In the genomic region with DNA sequence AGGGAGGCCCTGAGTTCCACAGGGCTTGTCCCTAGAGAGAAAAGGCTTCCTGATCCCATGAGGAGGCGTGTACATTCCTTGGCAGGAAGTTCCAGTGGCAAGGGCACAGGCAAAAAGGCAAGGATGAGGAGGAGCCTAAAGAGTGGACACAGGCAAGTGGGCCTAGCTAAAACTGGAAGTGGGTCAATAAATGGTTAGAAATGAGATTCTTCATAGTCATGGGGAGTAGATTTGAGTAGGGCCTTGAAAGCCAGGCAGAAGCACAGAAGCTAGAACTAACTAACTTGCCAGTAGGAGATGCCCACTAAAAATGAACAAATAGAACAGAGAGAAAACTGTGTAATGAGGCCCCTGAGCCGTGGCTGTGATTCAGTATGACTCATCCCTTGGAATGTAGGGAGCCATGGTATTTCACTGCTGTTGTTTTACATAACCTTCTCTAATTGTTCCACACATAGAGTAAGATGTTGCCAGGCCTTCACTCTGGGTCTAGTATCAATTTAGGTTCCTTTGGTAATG, we compare ENCODE assay signal across 8 cellular contexts. TPM values are rescaled to one million over a fixed set of nuclear protein-coding genes. Genes with fewer than 3 reads are reported as not detected.
A peak's percentile ranks its signal among the peaks of the same experiment; 100 is the strongest.
DNase-seq lines count a peak whose midpoint lies in the region; ATAC-seq and TF ChIP-seq lines count a peak whose summit lies in the region.

No MANE protein-coding gene starts in this region.

- in situ Hi-C loops in SK-MEL-5 (cut with HindIII; ENCODE audit: low pct_unique_long_range_greater_than_20kb, low sequenced_read_pairs) (no loop called here), HAP-1 (cut with MboI; ENCODE audit: low sequenced_read_pairs) (no loop called here)

- no peak for ATAC-seq in HG02981 (IDR thresholded peaks at IDR 0.05; ENCODE audit: unreplicated experiment)

- H3K27me3 Mint-ChIP-seq in progenitor cell of endocrine pancreas = no peaks in the 10 kb centered on the region

- H3K9me3 ChIP-seq in ES-I3 (ENCODE audit: control insufficient read depth, insufficient read depth, low read length) (no peaks in the 10 kb centered on the region), HAP-1 (no peaks in the 10 kb centered on the region)

- peak overlapping the region; percentile 7; the same call in 1 of the 2 replicates for H3K9ac ChIP-seq in ES-I3 (ENCODE audit: low read depth, low read length)

- H3K4me1 Mint-ChIP-seq in progenitor cell of endocrine pancreas (ENCODE audit: low read depth) = peaks cover 16% of the 10 kb centered on the region

- no peaks in the 10 kb centered on the region for H3K9me3 Mint-ChIP-seq in progenitor cell of endocrine pancreas (ENCODE audit: low read depth)

- peaks cover 4% of the 10 kb centered on the region; the same call in 1 of the 2 replicates for H3K36me3 ChIP-seq in ES-I3 (ENCODE audit: insufficient read depth, low read length)
- H3K36me3 ChIP-seq in HAP-1 (replicated peaks) = no peaks in the 10 kb centered on the region

- TF ChIP-seq CTCF in foreskin fibroblast (IDR thresholded peaks at IDR 0.05; ENCODE audit: low read depth, low read length) (no peak), progenitor cell of endocrine pancreas (IDR thresholded peaks at IDR 0.05; ENCODE audit: unreplicated experiment) (no peak)

- peaks cover 4% of the 10 kb centered on the region for H3K36me3 Mint-ChIP-seq in progenitor cell of endocrine pancreas (ENCODE audit: insufficient read depth)

- H3K4me1 ChIP-seq in ES-I3 (ENCODE audit: insufficient read depth, low read length) = peaks cover 22% of the 10 kb centered on the region
- H3K4me1 ChIP-seq in HAP-1 = no peaks in the 10 kb centered on the region; the same call in 1 of the 2 replicates

- H3K4me3 Mint-ChIP-seq in progenitor cell of endocrine pancreas (ENCODE audit: low read depth) = no peak overlapping the region

- H3K27ac Mint-ChIP-seq in progenitor cell of endocrine pancreas = peak overlapping the region; percentile 59

- H3K27me3 ChIP-seq in HAP-1 (ENCODE audit: low read depth) = no peaks in the 10 kb centered on the region

- no peak overlapping the region for H3K4me3 ChIP-seq in foreskin fibroblast (ENCODE audit: low read depth in 1 of 2, low read length in 2 of 2)
- no peak overlapping the region for H3K4me3 ChIP-seq in HAP-1

- DNase-seq in SK-MEL-5 (ENCODE audit: low read depth, low spot score) (peak; percentile 70), foreskin fibroblast (peak; percentile 87 to 94), progenitor cell of endocrine pancreas (ENCODE audit: low spot score, unreplicated experiment) (no peak), T-helper 9 cell (no peak), NCI-H1694 treated with DMSO at 0.1 percent for 48 hours (lab: John Stamatoyannopoulos, UW) (no peak), HAP-1 (ENCODE audit: low spot score in 2 of 2) (no peak)

RNA-seq across cellular contexts. Expression of a gene that starts 44.7 kb away (rescaled TPM):
- total RNA-seq in SK-MEL-5 (2014; rRNA removed; shearing (Covaris generic)) = 238 and 252 TPM in 2 replicates
- polyA plus RNA-seq in SK-MEL-5 (2015; cell fraction: cytosol; rRNA removed) = 111 and 157 TPM in 2 replicates
- polyA plus RNA-seq in SK-MEL-5 (2015; cell fraction: nucleus; rRNA removed) = 22.0 and 39.8 TPM in 2 replicates
- total RNA-seq in progenitor cell of endocrine pancreas = 130 and 131 TPM in 2 replicates

RNA-seq across cellular contexts. Expression of a gene that starts 50.7 kb away (rescaled TPM):
- total RNA-seq in SK-MEL-5 (2014; rRNA removed; shearing (Covaris generic)) = 17.8 and 19.3 TPM in 2 replicates
- 33.7 and 43.3 TPM in 2 replicates for polyA plus RNA-seq in SK-MEL-5 (2015; cell fraction: cytosol; rRNA removed)
- polyA plus RNA-seq in SK-MEL-5 (2015; cell fraction: nucleus; rRNA removed) = 18.7 and 21.1 TPM in 2 replicates
- total RNA-seq in progenitor cell of endocrine pancreas = 69.7 and 75.8 TPM in 2 replicates

Comparison
In these comparisons a context has a peak if more than half of its experiments do, and no peak if none do; other contexts are left out.
1. DNase-seq: peak in SK-MEL-5 (single experiment) and foreskin fibroblast (2 of 2); none in progenitor cell of endocrine pancreas (single experiment), T-helper 9 cell (single experiment), NCI-H1694 treated with DMSO at 0.1 percent for 48 hours (single experiment) and HAP-1 (0 of 2).